ENCODE assay signal across 14 cellular contexts in the genomic region with DNA sequence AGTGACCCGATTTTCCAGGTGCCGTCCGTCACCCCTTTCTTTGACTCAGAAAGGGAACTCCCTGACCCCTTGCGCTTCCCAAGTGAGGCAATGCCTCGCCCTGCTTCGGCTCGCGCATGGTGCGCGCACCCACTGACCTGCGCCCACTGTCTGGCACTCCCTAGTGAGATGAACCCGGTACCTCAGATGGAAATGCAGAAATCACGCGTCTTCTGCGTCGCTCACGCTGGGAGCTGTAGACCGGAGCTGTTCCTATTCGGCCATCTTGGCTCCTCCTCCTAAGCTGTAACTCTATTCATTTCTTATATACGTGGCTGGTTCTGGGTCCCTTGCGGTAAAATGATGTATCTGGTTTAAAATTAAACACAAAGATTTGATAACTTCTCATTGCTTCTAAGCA. TPM values are rescaled to one million over a fixed set of nuclear protein-coding genes. Genes with fewer than 3 reads are reported as not detected.
"Had no signal": no experiment of that assay in that cellular context is flagged by ENCODE, and none has a peak within 500 bp of the region (broad histone marks: within the 10 kb centered on the region; RNA-seq: fewer than 3 reads in every experiment).

No MANE protein-coding gene starts in this region.

RNA-seq across cellular contexts. Expression of gene RIPPLY2, which starts 49.7 kb away (rescaled TPM):
- total RNA-seq: activated CD4-positive, alpha-beta T cell treated with anti-CD3 and anti-CD28 coated beads for 36 hours; activated CD4-positive, alpha-beta T cell treated with anti-CD3 and anti-CD28 coated beads, Interleukin-2, amount 10 ng/mL, durations not matched to agents 7 days and 5 days; activated CD8-positive, alpha-beta T cell treated with anti-CD3 and anti-CD28 coated beads, Interleukin-2, amount 10 ng/mL, durations not matched to agents 7 days and 5 days; activated naive CD8-positive, alpha-beta T cell treated with anti-CD3 and anti-CD28 coated beads, Interleukin-2, amount 10 ng/mL, durations not matched to agents 7 days and 5 days; activated T-helper 2 cell treated with anti-CD3 and anti-CD28 coated beads, Interferon-gamma antibody, Interleukin-2, Interleukin-4, amounts not matched to agents 10 μg/mL and 5 μg/mL and 100 μg/mL, durations not matched to agents 14 hours and 24 hours and 36 hours; ascending aorta; chondrocyte; colonic mucosa; MCF 10A; OCI-LY7; PC-9; Right ventricle myocardium superior; T-helper 1 cell treated with Interleukin-12 subunit alpha and Interleukin-12 subunit beta and Interleukin-4 antibody, amounts not matched to agents 30 ng/mL and 1 ng/mL, for 36 hours; T-helper 2 cell treated with Interferon-gamma antibody and Interleukin-4, amounts not matched to agents 100 ng/mL and 5 ng/mL, for 36 hours had no signal
